In the genomic region with DNA sequence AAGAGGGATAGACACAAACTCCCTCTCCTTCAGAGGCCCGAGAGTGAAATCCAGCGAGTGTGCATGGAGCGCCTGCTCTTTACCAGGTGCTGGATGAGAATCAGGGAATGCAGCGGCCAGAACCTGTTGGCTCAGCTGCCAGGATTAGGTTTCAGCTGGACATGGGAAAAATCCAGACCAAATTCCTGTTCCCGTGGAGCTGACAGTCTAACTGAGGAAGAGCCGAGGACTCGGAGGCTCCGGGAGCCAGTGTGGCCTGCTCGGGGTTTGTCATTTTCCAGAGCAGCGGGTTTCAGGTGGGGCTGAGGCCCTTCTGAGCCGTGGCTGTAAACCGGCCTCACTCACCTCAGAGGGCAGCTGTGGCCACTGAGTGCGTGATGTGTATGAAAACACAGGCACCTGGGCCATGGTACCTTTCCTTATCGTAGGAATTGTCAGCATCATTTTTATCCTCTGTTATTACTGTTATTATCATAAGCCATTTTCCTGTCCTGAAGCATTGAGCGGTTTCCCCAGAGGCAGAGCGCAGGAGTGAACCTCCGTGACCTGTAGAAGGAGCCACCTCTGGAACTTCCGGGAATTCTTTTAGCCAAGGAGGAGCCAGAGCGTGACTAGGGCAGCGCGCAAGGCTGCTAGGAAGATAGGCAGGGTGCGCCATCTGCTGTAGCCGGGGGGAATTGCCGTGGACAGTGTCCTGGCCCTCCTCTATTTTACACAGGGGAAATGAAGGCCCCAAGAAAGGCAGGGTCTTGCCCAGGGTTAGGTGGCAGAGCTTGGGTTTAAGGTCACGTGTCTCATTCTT, we compare ENCODE assay signal across 8 cellular contexts. TPM values are rescaled to one million over a fixed set of nuclear protein-coding genes. Genes with fewer than 3 reads are reported as not detected.
DNase-seq lines count a peak whose midpoint lies in the region; ATAC-seq, FAIRE-seq and TF ChIP-seq lines count a peak whose summit lies in the region.

No MANE protein-coding gene starts in this region.

- peaks cover 60% of the 10 kb centered on the region for H3K36me3 Mint-ChIP-seq in activated B cell treated with CpG ODN at 0.5 μM for 24 hours (ENCODE audit: low read depth)

- intact Hi-C loops in activated B cell treated with CpG ODN at 0.5 μM for 24 hours (cut with micrococcal nuclease), result loop anchor here (1.0 kb wide), 8 partner anchors 11 to 394 kb away; partner anchors contain the start of genes SERINC3 and TTPAL

- TF ChIP-seq POLR2A in GM12892 (IDR thresholded peaks at IDR 0.05; ENCODE audit: low read depth, low read length), result no peak

- DNase-seq in GM12892 (ENCODE audit: insufficient read length), result peak; percentile 59
- DNase-seq in NCI-H2196 (lab: John Stamatoyannopoulos, UW; ENCODE audit: unreplicated experiment), result peak; percentile 93
- peak; percentile 79 for DNase-seq in activated B cell treated with CpG ODN at 0.5 μM for 24 hours
- peak; percentile 89 to 91 for DNase-seq in cardiac fibroblast (ENCODE audit: low read depth in 2 of 2)
- DNase-seq in islet precursor cell, result peak; percentile 94
- peak; percentile 85 for DNase-seq in stimulated activated CD4-positive, alpha-beta T cell treated with anti-CD3 and anti-CD28 coated beads, Interleukin-12 subunit alpha, Interleukin-12 subunit beta, amount 100 ng/mL, for 4 hours

- H3K4me1 Mint-ChIP-seq in activated B cell treated with CpG ODN at 0.5 μM for 24 hours, result peaks cover 62% of the 10 kb centered on the region

- H3K4me3 ChIP-seq in cardiac fibroblast (replicated peaks in 1 of 2; ENCODE audit: low read depth in 2 of 2, low read length in 2 of 2), result no peak overlapping the region

- H3K27ac Mint-ChIP-seq in activated B cell treated with CpG ODN at 0.5 μM for 24 hours, result peak overlapping the region; percentile 93

- CTCF ChIA-PET in activated B cell treated with CpG ODN at 0.5 μM for 24 hours (lab: Charles Lee), result interaction anchor here (0.7 to 5.7 kb wide), 25 partner anchors 8 to 493 kb away, joined by 3 to 147 read pairs (median 4); partner anchors contain the start of genes PKIG, SERINC3 and TTPAL

- ATAC-seq in HG03097 (IDR thresholded peaks at IDR 0.05; ENCODE audit: low FRiP score, unreplicated experiment) (peak; percentile 89), activated B cell treated with CpG ODN at 0.5 μM for 24 hours (ENCODE audit: low read depth) (peak; percentile 95), GM19324 (IDR thresholded peaks at IDR 0.05; ENCODE audit: low FRiP score, unreplicated experiment) (no peak)

- peaks cover 2% of the 10 kb centered on the region for H3K9me3 Mint-ChIP-seq in activated B cell treated with CpG ODN at 0.5 μM for 24 hours

- POLR2A ChIA-PET in activated B cell treated with CpG ODN at 0.5 μM for 24 hours (lab: Charles Lee), result interaction anchor here (0.6 to 4.1 kb wide), 18 partner anchors 8 to 134 kb away, joined by 3 to 51 read pairs (median 5); partner anchors contain the start of genes SERINC3 and TTPAL

- TF ChIP-seq CTCF in activated B cell treated with CpG ODN at 0.5 μM for 24 hours (IDR thresholded peaks at IDR 0.05) (peak; percentile 92), cardiac fibroblast (IDR thresholded peaks at IDR 0.05; ENCODE audit: low read depth, low read length) (peak; percentile 98)

- no peaks in the 10 kb centered on the region for H3K27me3 Mint-ChIP-seq in activated B cell treated with CpG ODN at 0.5 μM for 24 hours

- peak overlapping the region; percentile 70 for H3K4me3 Mint-ChIP-seq in activated B cell treated with CpG ODN at 0.5 μM for 24 hours

- FAIRE-seq in GM12892 (lab: Jason Lieb, UNC), result peak; percentile 88

RNA-seq across cellular contexts. Expression of gene PKIG, which starts 27.3 kb away (rescaled TPM):
- polyA plus RNA-seq in GM12892 (2012; ENCODE audit: missing spikeins), result 29.0 TPM
- total RNA-seq in activated B cell treated with CpG ODN at 0.5 μM for 24 hours, result 181 and 191 TPM in 2 replicates

RNA-seq across cellular contexts. Expression of gene ADA, which starts 41.8 kb away (rescaled TPM):
- polyA plus RNA-seq in GM12892 (2012; ENCODE audit: missing spikeins), result 52.1 TPM
- total RNA-seq in activated B cell treated with CpG ODN at 0.5 μM for 24 hours, result 68.9 and 72.3 TPM in 2 replicates
